Comparison of ENCODE assay signal across 8 cellular contexts in the genomic region with DNA sequence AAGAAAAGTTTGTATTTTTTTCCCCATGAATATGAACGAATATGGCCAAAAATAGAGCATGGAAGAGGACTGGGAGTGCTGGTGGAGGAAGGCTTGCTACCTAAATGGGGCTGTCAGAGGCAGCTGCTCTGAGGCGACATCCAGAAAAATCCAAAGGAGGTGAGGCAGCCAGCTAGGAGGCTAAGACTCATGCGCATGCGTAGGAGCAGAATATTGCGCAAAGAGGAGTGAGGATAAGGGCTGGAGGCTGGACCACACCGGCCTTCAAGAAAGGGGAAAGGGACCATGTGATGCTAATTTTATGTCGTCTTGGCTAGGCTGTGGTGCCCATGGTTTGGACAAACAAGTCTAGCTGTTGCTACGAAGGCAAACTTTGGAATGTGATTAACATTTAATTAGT.
"Had no signal": no experiment of that assay in that cellular context is flagged by ENCODE, and none has a peak within 500 bp of the region (broad histone marks: within the 10 kb centered on the region; RNA-seq: fewer than 3 reads in every experiment).

No MANE protein-coding gene starts in this region.

- H3K9me3 ChIP-seq: ovary, psoas muscle, suprapubic skin had no signal

- H3K4me3 ChIP-seq: dorsolateral prefrontal cortex, ovary, psoas muscle, skin epidermis had no signal

- H3K36me3 ChIP-seq: ovary, suprapubic skin had no signal

- H3K27ac ChIP-seq: dorsolateral prefrontal cortex, ovary, psoas muscle, suprapubic skin had no signal

- H3K27me3 ChIP-seq: ovary had no signal

- H3K4me1 ChIP-seq: psoas muscle had no signal

- FAIRE-seq: colon, frontal cortex, TTC549 had no signal
